ENCODE assay signal across 21 cellular contexts in the genomic region with DNA sequence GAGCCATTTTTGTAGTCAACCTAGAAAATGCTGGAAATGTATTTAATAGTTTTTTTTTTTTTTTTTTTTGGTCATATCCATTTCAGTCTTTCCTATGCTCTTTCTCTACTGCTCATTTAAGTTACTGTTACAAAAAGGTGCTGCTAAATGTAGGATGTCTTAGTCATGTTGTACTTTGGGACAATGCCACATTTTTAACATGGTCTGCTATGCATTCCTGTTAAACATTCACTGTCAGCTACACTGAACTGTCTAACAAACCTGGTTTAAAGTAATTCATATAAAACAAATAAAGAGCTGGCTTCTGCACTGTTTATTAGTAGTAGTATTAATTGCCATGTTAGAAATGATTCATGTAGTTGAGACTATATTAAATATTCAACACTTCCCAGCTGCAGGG.
A peak's percentile ranks its signal among the peaks of the same experiment; 100 is the strongest.
DNase-seq lines count a peak whose midpoint lies in the region; ATAC-seq and TF ChIP-seq lines count a peak whose summit lies in the region.
"Had no signal": no experiment of that assay in that cellular context is flagged by ENCODE, and none has a peak within 500 bp of the region (broad histone marks: within the 10 kb centered on the region; RNA-seq: fewer than 3 reads in every experiment).

No MANE protein-coding gene starts in this region.

- H3K27me3 Mint-ChIP-seq in Caco-2 (ENCODE audit: insufficient read depth, unreplicated experiment) = no peaks in the 10 kb centered on the region
- H3K27me3 Mint-ChIP-seq in T-cell = no peaks in the 10 kb centered on the region
- H3K27me3 Mint-ChIP-seq: activated CD4-positive, alpha-beta T cell treated with anti-CD3 and anti-CD28 coated beads, Interleukin-2, amount 10 ng/mL, durations not matched to agents 24 days and 14 days; activated naive CD8-positive, alpha-beta T cell treated with anti-CD3 and anti-CD28 coated beads for 36 hours; stimulated activated naive CD8-positive, alpha-beta T cell treated with anti-CD3 and anti-CD28 coated beads, Interleukin-15, Interleukin-2, amounts not matched to agents 100 ng/mL and 50 ng/mL, for 24 hours had no signal

- no peaks in the 10 kb centered on the region for H3K9me3 ChIP-seq in fibroblast of lung (ENCODE audit: control insufficient read depth, insufficient read depth, low read depth, low read length)
- no peaks in the 10 kb centered on the region for H3K9me3 ChIP-seq in Caco-2
- H3K9me3 ChIP-seq: BE2C, mucosa of descending colon, transverse colon had no signal

- H4K20me1 ChIP-seq in fibroblast of lung (ENCODE audit: control insufficient read depth, extremely low read depth, insufficient read depth, low read length) = no peaks in the 10 kb centered on the region

- no peak overlapping the region for H3K4me2 ChIP-seq in fibroblast of lung (ENCODE audit: extremely low read depth, insufficient read depth, low read length)

- H3K4me1 Mint-ChIP-seq in Caco-2 (ENCODE audit: low read depth, unreplicated experiment) (peaks cover 6% of the 10 kb centered on the region), T-cell (no peaks in the 10 kb centered on the region)
- H3K4me1 Mint-ChIP-seq: activated CD4-positive, alpha-beta T cell treated with anti-CD3 and anti-CD28 coated beads, Interleukin-2, amount 10 ng/mL, durations not matched to agents 24 days and 14 days had no signal

- TF ChIP-seq CTCF in fibroblast of lung (conservative IDR thresholded peaks at IDR 0.05 in 1 of 2, IDR thresholded peaks at IDR 0.05 in 1 of 2; ENCODE audit: low read depth in 1 of 2, low read length in 2 of 2) (no peak), Caco-2 (IDR thresholded peaks at IDR 0.05; ENCODE audit: insufficient read depth in 1 of 2, low read depth in 1 of 2, low read length in 1 of 2, severe bottlenecking in 1 of 2, unreplicated experiment in 1 of 2) (no peak)

- H3K4me3 Mint-ChIP-seq in Caco-2 (ENCODE audit: unreplicated experiment) (no peak overlapping the region), T-cell (no peak overlapping the region)
- H3K4me3 Mint-ChIP-seq: activated CD4-positive, alpha-beta T cell treated with anti-CD3 and anti-CD28 coated beads, Interleukin-2, amount 10 ng/mL, durations not matched to agents 24 days and 14 days; activated naive CD8-positive, alpha-beta T cell treated with anti-CD3 and anti-CD28 coated beads for 36 hours; neural crest cell; stimulated activated naive CD8-positive, alpha-beta T cell treated with anti-CD3 and anti-CD28 coated beads, Interleukin-15, Interleukin-2, amounts not matched to agents 100 ng/mL and 50 ng/mL, for 24 hours had no signal

- H3K9ac ChIP-seq in fibroblast of lung (ENCODE audit: insufficient read depth, low read length) = no peak overlapping the region

- H3K9me3 Mint-ChIP-seq in Caco-2 (ENCODE audit: unreplicated experiment) (no peaks in the 10 kb centered on the region), T-cell (no peaks in the 10 kb centered on the region)
- H3K9me3 Mint-ChIP-seq: activated CD4-positive, alpha-beta T cell treated with anti-CD3 and anti-CD28 coated beads, Interleukin-2, amount 10 ng/mL, durations not matched to agents 24 days and 14 days; activated naive CD8-positive, alpha-beta T cell treated with anti-CD3 and anti-CD28 coated beads for 36 hours; neural crest cell; stimulated activated naive CD8-positive, alpha-beta T cell treated with anti-CD3 and anti-CD28 coated beads, Interleukin-15, Interleukin-2, amounts not matched to agents 100 ng/mL and 50 ng/mL, for 24 hours had no signal

- H3K4me3 ChIP-seq in fibroblast of lung (replicated peaks in 1 of 4; ENCODE audit: control extremely low read depth in 1 of 4, insufficient read depth in 1 of 4, low read depth in 3 of 4, low read length in 4 of 4) (no peak overlapping the region), Caco-2 (ENCODE audit: low read depth, low read length) (no peak overlapping the region)
- H3K4me3 ChIP-seq: dorsolateral prefrontal cortex, K562, mucosa of descending colon, transverse colon had no signal

- no TSS peak for BruUV-seq in Caco-2 (replicated peaks; lab: Mats Ljungman, UMichigan)

- H3K36me3 Mint-ChIP-seq in Caco-2 (ENCODE audit: insufficient read depth, unreplicated experiment) = peaks cover 10% of the 10 kb centered on the region
- H3K36me3 Mint-ChIP-seq in T-cell = peaks cover 70% of the 10 kb centered on the region

- H3K27ac Mint-ChIP-seq in Caco-2 (ENCODE audit: unreplicated experiment) (no peak overlapping the region), T-cell (no peak overlapping the region)
- H3K27ac Mint-ChIP-seq: activated CD4-positive, alpha-beta T cell treated with anti-CD3 and anti-CD28 coated beads, Interleukin-2, amount 10 ng/mL, durations not matched to agents 24 days and 14 days; activated naive CD8-positive, alpha-beta T cell treated with anti-CD3 and anti-CD28 coated beads for 36 hours; stimulated activated naive CD8-positive, alpha-beta T cell treated with anti-CD3 and anti-CD28 coated beads, Interleukin-15, Interleukin-2, amounts not matched to agents 100 ng/mL and 50 ng/mL, for 24 hours had no signal

- POLR2A ChIA-PET in Caco-2 (lab: Charles Lee) = no interaction called here
- POLR2A ChIA-PET in T-cell (lab: Charles Lee) = interaction anchor here (0.6 to 0.7 kb wide), 2 partner anchors 47 to 116 kb away, joined by 3 to 4 read pairs; no protein-coding TSS in a partner anchor

- H3K36me3 ChIP-seq in fibroblast of lung (ENCODE audit: control insufficient read depth, insufficient read depth, low read length) (no peaks in the 10 kb centered on the region), Caco-2 (ENCODE audit: control insufficient read depth, insufficient read depth, low read length) (no peaks in the 10 kb centered on the region)

- H3K27ac ChIP-seq in fibroblast of lung (ENCODE audit: insufficient read depth, low read length) = no peak overlapping the region
- H3K27ac ChIP-seq: transverse colon had no signal

- H3K27me3 ChIP-seq in fibroblast of lung (ENCODE audit: control insufficient read depth, insufficient read depth, low read length) = no peaks in the 10 kb centered on the region
- H3K27me3 ChIP-seq in Caco-2 (replicated peaks; ENCODE audit: control insufficient read depth, insufficient read depth, low read length) = no peaks in the 10 kb centered on the region
- H3K27me3 ChIP-seq: BE2C, dorsolateral prefrontal cortex, transverse colon had no signal

- CTCF ChIA-PET in Caco-2 (lab: Charles Lee) (no interaction called here), T-cell (lab: Charles Lee) (interaction anchor here in 1 of 2 donors (0.8 kb wide), 1 partner anchor 8 kb away, joined by 3 read pairs; no protein-coding TSS in a partner anchor)

- intact Hi-C loops in Caco-2 (cut with micrococcal nuclease; ENCODE audit: unreplicated experiment) = no loop called here

- H3K4me1 ChIP-seq in fibroblast of lung (ENCODE audit: control insufficient read depth, extremely low read depth, insufficient read depth, low read length) (no peaks in the 10 kb centered on the region), Caco-2 (0 out of 2 replicates have a peak, but pooled peaks cover 3% of the 10 kb centered on the region)
- H3K4me1 ChIP-seq: BE2C, transverse colon had no signal

- no peak overlapping the region for H2AFZ ChIP-seq in fibroblast of lung (ENCODE audit: low read length)

- H3K79me2 ChIP-seq in fibroblast of lung (ENCODE audit: control insufficient read depth, insufficient read depth, low read length) = no peaks in the 10 kb centered on the region

- DNase-seq in GM03348 (ENCODE audit: low spot score) (peak; percentile 6), M059J (ENCODE audit: low read depth) (peak; percentile 18), fibroblast of lung (ENCODE audit: low read depth in 2 of 2) (peak; percentile 26 to 76), renal cortical epithelial cell (ENCODE audit: low read depth) (peak; percentile 90), Caco-2 (no peak), T-cell (no peak)
- DNase-seq: activated CD4-positive, alpha-beta T cell treated with anti-CD3 and anti-CD28 coated beads, Interleukin-2, amount 10 ng/mL, durations not matched to agents 24 days and 14 days; activated naive CD8-positive, alpha-beta T cell treated with anti-CD3 and anti-CD28 coated beads for 36 hours; BE2C; COR-L47; dorsolateral prefrontal cortex; mucosa of descending colon; NCI-H1694 treated with DMSO at 0.1 percent for 48 hours; NCI-H748 treated with DMSO at 0.1 percent for 48 hours; stimulated activated CD4-positive, alpha-beta T cell treated with anti-CD3 and anti-CD28 coated beads, Interleukin-4, amount 100 ng/mL, for 1 hour; T-helper 1 cell; transverse colon had no signal

- ATAC-seq in T-cell (replicated peaks in 1 of 4) = no peak
- no peak for ATAC-seq in HG03039 (IDR thresholded peaks at IDR 0.05; ENCODE audit: unreplicated experiment)
- ATAC-seq: K562, mucosa of descending colon had no signal

Comparison
In these comparisons a context has a peak if more than half of its experiments do, and no peak if none do; other contexts are left out.
1. DNase-seq: peak in GM03348 (single experiment), M059J (single experiment), fibroblast of lung (2 of 2) and renal cortical epithelial cell (single experiment); none in Caco-2 (0 of 2) and T-cell (0 of 34).